ENCODE assay signal across 18 cellular contexts in the genomic region with DNA sequence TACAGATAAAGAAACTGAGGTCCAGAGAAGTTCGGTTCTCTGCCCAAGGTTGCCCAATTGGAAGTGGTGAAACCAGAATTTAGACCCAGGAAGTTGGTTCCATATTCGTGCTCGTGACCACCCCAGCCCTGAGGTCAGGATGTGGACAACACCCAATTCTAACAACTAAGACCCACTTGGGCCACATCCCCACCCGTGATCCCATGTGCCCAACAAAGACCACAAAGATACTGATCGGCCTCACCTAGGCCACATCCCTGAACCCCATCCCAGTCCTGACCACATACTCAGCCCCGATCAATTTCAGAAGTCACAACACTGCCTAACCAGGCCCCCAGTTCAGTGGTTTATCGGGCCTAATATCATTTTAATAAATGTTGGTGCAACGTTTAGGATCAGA.
DNase-seq lines count a peak whose midpoint lies in the region; ATAC-seq lines count a peak whose summit lies in the region.
"Had no signal": no experiment of that assay in that cellular context is flagged by ENCODE, and none has a peak within 500 bp of the region (broad histone marks: within the 10 kb centered on the region; RNA-seq: fewer than 3 reads in every experiment).

No MANE protein-coding gene starts in this region.

- intact Hi-C loops in naive thymus-derived CD4-positive, alpha-beta T cell (cut with micrococcal nuclease): no loop called here

- H3K4me3 Mint-ChIP-seq in stimulated activated naive CD8-positive, alpha-beta T cell treated with anti-CD3 and anti-CD28 coated beads, Interleukin-15, amount 100 ng/mL, for 72 hours: no peak overlapping the region
- peak overlapping the region; percentile 37 for H3K4me3 Mint-ChIP-seq in activated naive CD8-positive, alpha-beta T cell treated with anti-CD3 and anti-CD28 coated beads, Interleukin-2, amount 10 ng/mL, durations not matched to agents 7 days and 5 days
- no peak overlapping the region for H3K4me3 Mint-ChIP-seq in naive thymus-derived CD4-positive, alpha-beta T cell
- H3K4me3 Mint-ChIP-seq: HFFc6 had no signal

- H3K36me3 ChIP-seq in naive thymus-derived CD4-positive, alpha-beta T cell (ENCODE audit: control insufficient read depth in 2 of 3, insufficient read depth in 3 of 3, low read length in 3 of 3): peaks cover 3 to 32% (median 8%) of the 10 kb centered on the region in 3 experiments
- H3K36me3 ChIP-seq: BE2C, MG63 had no signal

- peaks cover 20% of the 10 kb centered on the region for H3K4me1 Mint-ChIP-seq in stimulated activated naive CD8-positive, alpha-beta T cell treated with anti-CD3 and anti-CD28 coated beads, Interleukin-15, amount 100 ng/mL, for 72 hours
- peaks cover 49% of the 10 kb centered on the region for H3K4me1 Mint-ChIP-seq in activated naive CD8-positive, alpha-beta T cell treated with anti-CD3 and anti-CD28 coated beads, Interleukin-2, amount 10 ng/mL, durations not matched to agents 7 days and 5 days
- H3K4me1 Mint-ChIP-seq in naive thymus-derived CD4-positive, alpha-beta T cell: peaks cover 0 to 25% (median 9%) of the 10 kb centered on the region in 7 donors

- CTCF ChIA-PET in naive thymus-derived CD4-positive, alpha-beta T cell (lab: Charles Lee): no interaction called here

- no peaks in the 10 kb centered on the region for H3K9me3 Mint-ChIP-seq in stimulated activated naive CD8-positive, alpha-beta T cell treated with anti-CD3 and anti-CD28 coated beads, Interleukin-15, amount 100 ng/mL, for 72 hours
- no peaks in the 10 kb centered on the region for H3K9me3 Mint-ChIP-seq in activated naive CD8-positive, alpha-beta T cell treated with anti-CD3 and anti-CD28 coated beads, Interleukin-2, amount 10 ng/mL, durations not matched to agents 7 days and 5 days
- H3K9me3 Mint-ChIP-seq in naive thymus-derived CD4-positive, alpha-beta T cell: no peaks in the 10 kb centered on the region
- H3K9me3 Mint-ChIP-seq: HFFc6 had no signal

- H3K4me1 ChIP-seq in naive thymus-derived CD4-positive, alpha-beta T cell (ENCODE audit: control insufficient read depth in 2 of 2, insufficient read depth in 2 of 2, low read length in 2 of 2): peaks cover 0 to 22% of the 10 kb centered on the region in 2 donors

- peaks cover 60% of the 10 kb centered on the region for H3K36me3 Mint-ChIP-seq in activated naive CD8-positive, alpha-beta T cell treated with anti-CD3 and anti-CD28 coated beads, Interleukin-2, amount 10 ng/mL, durations not matched to agents 7 days and 5 days
- peaks cover 0 to 28% (median 0%) of the 10 kb centered on the region in 5 donors for H3K36me3 Mint-ChIP-seq in naive thymus-derived CD4-positive, alpha-beta T cell

- H3K27me3 Mint-ChIP-seq in stimulated activated naive CD8-positive, alpha-beta T cell treated with anti-CD3 and anti-CD28 coated beads, Interleukin-15, amount 100 ng/mL, for 72 hours: no peaks in the 10 kb centered on the region
- H3K27me3 Mint-ChIP-seq in activated naive CD8-positive, alpha-beta T cell treated with anti-CD3 and anti-CD28 coated beads, Interleukin-2, amount 10 ng/mL, durations not matched to agents 7 days and 5 days: no peaks in the 10 kb centered on the region
- no peaks in the 10 kb centered on the region for H3K27me3 Mint-ChIP-seq in naive thymus-derived CD4-positive, alpha-beta T cell

- no peak overlapping the region for H3K4me3 ChIP-seq in naive thymus-derived CD4-positive, alpha-beta T cell (ENCODE audit: low read length)
- H3K4me3 ChIP-seq: MG63 had no signal

- H3K9me3 ChIP-seq in naive thymus-derived CD4-positive, alpha-beta T cell (ENCODE audit: control insufficient read depth in 2 of 3, low read length in 3 of 3): no peaks in the 10 kb centered on the region
- H3K9me3 ChIP-seq: BE2C, MG63 had no signal

- POLR2A ChIA-PET in activated naive CD8-positive, alpha-beta T cell treated with anti-CD3 and anti-CD28 coated beads, Interleukin-2, amount 10 ng/mL, durations not matched to agents 7 days and 5 days (lab: Charles Lee): no interaction called here
- POLR2A ChIA-PET in naive thymus-derived CD4-positive, alpha-beta T cell (lab: Charles Lee): no interaction called here

- no peak for DNase-seq in stimulated activated naive CD8-positive, alpha-beta T cell treated with anti-CD3 and anti-CD28 coated beads, Interleukin-15, amount 100 ng/mL, for 72 hours
- DNase-seq in stimulated activated naive CD8-positive, alpha-beta T cell treated with anti-CD3 and anti-CD28 coated beads, Interleukin-15, Interleukin-2, amounts not matched to agents 100 U/mL and 50 U/mL, for 24 hours: no peak
- DNase-seq in activated naive CD8-positive, alpha-beta T cell treated with anti-CD3 and anti-CD28 coated beads, Interleukin-2, amount 10 ng/mL, durations not matched to agents 7 days and 5 days: no peak
- no peak for DNase-seq in naive thymus-derived CD4-positive, alpha-beta T cell
- DNase-seq in activated CD4-positive, alpha-beta T cell treated with anti-CD3 and anti-CD28 coated beads for 4 hours: no peak
- DNase-seq in NCI-H1694 (lab: John Stamatoyannopoulos, UW): no peak
- DNase-seq: BE2C, GF-D8, HFFc6, MG63, NCI-H1105, NCI-H187 treated with DMSO at 0.1 percent for 48 hours, NCI-H2171 treated with DMSO at 0.1 percent for 48 hours, NCI-H774, SHP77 treated with DMSO at 0.1 percent for 48 hours had no signal

- H3K27ac Mint-ChIP-seq in stimulated activated naive CD8-positive, alpha-beta T cell treated with anti-CD3 and anti-CD28 coated beads, Interleukin-15, amount 100 ng/mL, for 72 hours: peak overlapping the region; percentile 34 to 54
- peak overlapping the region; percentile 58 for H3K27ac Mint-ChIP-seq in activated naive CD8-positive, alpha-beta T cell treated with anti-CD3 and anti-CD28 coated beads, Interleukin-2, amount 10 ng/mL, durations not matched to agents 7 days and 5 days
- H3K27ac Mint-ChIP-seq in naive thymus-derived CD4-positive, alpha-beta T cell: peak overlapping the region in 1 of 9 donors; percentile 1
- H3K27ac Mint-ChIP-seq: HFFc6 had no signal

- no peaks in the 10 kb centered on the region for H3K27me3 ChIP-seq in naive thymus-derived CD4-positive, alpha-beta T cell (ENCODE audit: control insufficient read depth in 2 of 2, insufficient read depth in 2 of 2, low read length in 2 of 2)
- H3K27me3 ChIP-seq: BE2C, MG63 had no signal

- no peak overlapping the region for H3K27ac ChIP-seq in naive thymus-derived CD4-positive, alpha-beta T cell (ENCODE audit: low read depth, low read length)
- peak overlapping the region; percentile 64 for H3K27ac ChIP-seq in temporal lobe (ENCODE audit: low read depth, low read length)

- no peak for ATAC-seq in stimulated activated naive CD8-positive, alpha-beta T cell treated with anti-CD3 and anti-CD28 coated beads, Interleukin-15, amount 100 ng/mL, for 72 hours
- ATAC-seq in stimulated activated naive CD8-positive, alpha-beta T cell treated with anti-CD3 and anti-CD28 coated beads, Interleukin-15, Interleukin-2, amounts not matched to agents 100 U/mL and 50 U/mL, for 24 hours: no peak
- ATAC-seq in activated naive CD8-positive, alpha-beta T cell treated with anti-CD3 and anti-CD28 coated beads, Interleukin-2, amount 10 ng/mL, durations not matched to agents 7 days and 5 days (ENCODE audit: low read depth): no peak
- ATAC-seq in naive thymus-derived CD4-positive, alpha-beta T cell: peak; percentile 38
- no peak for ATAC-seq in GM21576 (IDR thresholded peaks at IDR 0.05; ENCODE audit: unreplicated experiment)
- ATAC-seq: HepG2 had no signal
